Comparison of ENCODE assay signal across 23 cellular contexts in the genomic region with DNA sequence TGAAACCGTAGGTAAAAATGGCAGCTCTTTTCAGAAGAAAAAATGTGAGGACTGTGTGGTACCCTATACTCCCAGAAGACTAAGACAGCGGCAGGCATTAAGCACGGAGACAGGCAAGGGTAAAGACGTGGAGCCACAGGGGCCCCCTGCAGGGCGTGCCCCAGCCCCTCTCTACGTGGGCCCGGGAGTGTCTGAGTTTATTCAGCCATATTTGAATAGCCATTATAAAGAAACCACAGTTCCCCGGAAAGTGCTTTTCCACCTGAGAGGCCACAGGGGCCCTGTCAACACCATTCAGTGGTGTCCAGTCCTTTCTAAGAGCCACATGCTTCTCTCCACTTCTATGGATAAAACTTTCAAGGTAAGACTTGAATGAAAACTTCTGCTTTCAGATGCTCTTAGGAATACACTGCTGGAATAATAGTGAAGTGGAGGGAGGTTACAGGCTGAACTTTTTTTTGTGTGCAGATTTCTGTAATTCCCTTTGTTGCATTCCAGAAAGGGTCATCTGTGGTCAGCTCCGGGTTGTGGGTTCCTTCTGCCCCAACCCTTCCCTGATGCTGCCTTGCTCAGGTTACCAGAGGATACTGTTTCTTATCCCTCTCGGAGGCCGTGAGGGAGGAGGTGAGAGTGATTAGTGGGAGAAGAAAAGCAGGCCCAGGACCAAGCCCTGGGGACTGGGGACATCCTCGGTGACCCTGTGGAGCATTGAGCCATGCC. TPM values are rescaled to one million over a fixed set of nuclear protein-coding genes. Genes with fewer than 3 reads are reported as not detected.
DNase-seq lines count a peak whose midpoint lies in the region; ATAC-seq and TF ChIP-seq lines count a peak whose summit lies in the region.
"Had no signal": no experiment of that assay in that cellular context is flagged by ENCODE, and none has a peak within 500 bp of the region (broad histone marks: within the 10 kb centered on the region; RNA-seq: fewer than 3 reads in every experiment).

No MANE protein-coding gene starts in this region.

- no peak overlapping the region for H3K4me2 ChIP-seq in mesenchymal stem cell (ENCODE audit: low read length, poor library complexity, severe bottlenecking)

- H3K79me1 ChIP-seq in mesenchymal stem cell (replicated peaks; ENCODE audit: low read length, poor library complexity, severe bottlenecking): peaks cover 23% of the 10 kb centered on the region

- no peak overlapping the region for H3K14ac ChIP-seq in mesenchymal stem cell (ENCODE audit: low read length in 2 of 2)

- no peak overlapping the region for H2AFZ ChIP-seq in mesenchymal stem cell (ENCODE audit: low read depth, low read length)

- no peaks in the 10 kb centered on the region for H3K9me3 ChIP-seq in mesenchymal stem cell (ENCODE audit: control insufficient read depth, low read length)
- H3K9me3 ChIP-seq: sigmoid colon, suprapubic skin had no signal

- peak overlapping the region; percentile 54 for H3K4me3 Mint-ChIP-seq in type B pancreatic cell
- H3K4me3 Mint-ChIP-seq: natural killer cell treated with Interleukin-12 subunit alpha and Interleukin-12 subunit beta and Interleukin-15 and Interleukin-18, amount 100 ng/mL, for 72 hours; WTC11 had no signal

- no peak overlapping the region for H3K23ac ChIP-seq in mesenchymal stem cell (ENCODE audit: low read length in 2 of 2)

- peaks cover 15 to 22% of the 10 kb centered on the region in 2 experiments for H3K36me3 ChIP-seq in mesenchymal stem cell (ENCODE audit: control insufficient read depth in 1 of 2, insufficient read depth in 2 of 2, low read depth in 1 of 2, low read length in 2 of 2)

- H3K27me3 ChIP-seq in mesenchymal stem cell (ENCODE audit: control insufficient read depth in 1 of 2, insufficient read depth in 1 of 2, low read length in 2 of 2): no peaks in the 10 kb centered on the region
- H3K27me3 ChIP-seq: sigmoid colon, suprapubic skin had no signal

- no peak overlapping the region for H3K4ac ChIP-seq in mesenchymal stem cell (ENCODE audit: low read depth in 1 of 2, low read length in 2 of 2)

- H4K8ac ChIP-seq in mesenchymal stem cell (ENCODE audit: low read length): peak overlapping the region; percentile 12

- peaks cover 41% of the 10 kb centered on the region for H3K4me1 Mint-ChIP-seq in type B pancreatic cell (ENCODE audit: unreplicated experiment)

- no peak overlapping the region for H2BK15ac ChIP-seq in mesenchymal stem cell (ENCODE audit: low read depth, poor library complexity, severe bottlenecking)

- H3K18ac ChIP-seq in mesenchymal stem cell (ENCODE audit: low read depth in 1 of 2, low read length in 2 of 2): no peak overlapping the region

- H3K27me3 Mint-ChIP-seq in type B pancreatic cell: no peaks in the 10 kb centered on the region
- H3K27me3 Mint-ChIP-seq: natural killer cell treated with Interleukin-12 subunit alpha and Interleukin-12 subunit beta and Interleukin-15 and Interleukin-18, amount 100 ng/mL, for 72 hours had no signal

- no peak overlapping the region for H2BK12ac ChIP-seq in mesenchymal stem cell (ENCODE audit: low read length in 2 of 2)

- ATAC-seq in GM18867 (IDR thresholded peaks at IDR 0.05; ENCODE audit: unreplicated experiment): no peak
- ATAC-seq: left lobe of liver; natural killer cell treated with Interleukin-12 subunit alpha and Interleukin-12 subunit beta and Interleukin-15 and Interleukin-18, amount 100 ng/mL, for 72 hours; WTC11 had no signal

- peaks cover 32% of the 10 kb centered on the region for H3K4me1 ChIP-seq in mesenchymal stem cell (ENCODE audit: control insufficient read depth, insufficient read depth, low read depth, low read length)

- H3K27ac Mint-ChIP-seq in type B pancreatic cell: peak overlapping the region; percentile 76
- H3K27ac Mint-ChIP-seq: natural killer cell treated with Interleukin-12 subunit alpha and Interleukin-12 subunit beta and Interleukin-15 and Interleukin-18, amount 100 ng/mL, for 72 hours; WTC11 had no signal

- TF ChIP-seq CTCF in type B pancreatic cell (conservative IDR thresholded peaks at IDR 0.05): no peak

- WGBS in mesenchymal stem cell: 87% methylated on average over 12 of the region's 12 CpGs

- H4K91ac ChIP-seq in mesenchymal stem cell (ENCODE audit: low read length): no peak overlapping the region

- H3K36me3 Mint-ChIP-seq in type B pancreatic cell: no peaks in the 10 kb centered on the region
- H3K36me3 Mint-ChIP-seq: natural killer cell treated with Interleukin-12 subunit alpha and Interleukin-12 subunit beta and Interleukin-15 and Interleukin-18, amount 100 ng/mL, for 72 hours; WTC11 had no signal

- H2BK120ac ChIP-seq in mesenchymal stem cell (ENCODE audit: low read depth, low read length): no peak overlapping the region

- peak overlapping the region; percentile 4 for H3K27ac ChIP-seq in mesenchymal stem cell (ENCODE audit: low read length, poor library complexity, severe bottlenecking)
- H3K27ac ChIP-seq: sigmoid colon, suprapubic skin had no signal

- no peak overlapping the region for H2BK5ac ChIP-seq in mesenchymal stem cell (ENCODE audit: low read depth, low read length, poor library complexity, severe bottlenecking)

- no peak overlapping the region for H3K9ac ChIP-seq in mesenchymal stem cell (ENCODE audit: low read length)

- no peak overlapping the region for H3K4me3 ChIP-seq in mesenchymal stem cell (ENCODE audit: insufficient read depth in 1 of 2, low read depth in 1 of 2, low read length in 2 of 2)
- H3K4me3 ChIP-seq: sigmoid colon, suprapubic skin had no signal

- no peaks in the 10 kb centered on the region for H3K9me3 Mint-ChIP-seq in type B pancreatic cell
- H3K9me3 Mint-ChIP-seq: natural killer cell treated with Interleukin-12 subunit alpha and Interleukin-12 subunit beta and Interleukin-15 and Interleukin-18, amount 100 ng/mL, for 72 hours; WTC11 had no signal

- peak; percentile 32 to 57 for DNase-seq in NCI-H2081 (lab: John Stamatoyannopoulos, UW)
- DNase-seq in NCI-H2081 treated with DMSO at 0.1 percent for 48 hours (lab: John Stamatoyannopoulos, UW): no peak
- peak; percentile 44 for DNase-seq in amniotic epithelial cell (ENCODE audit: low read depth)
- no peak for DNase-seq in mesenchymal stem cell
- no peak for DNase-seq in type B pancreatic cell (ENCODE audit: extremely low spot score, unreplicated experiment)
- DNase-seq in NCI-H82 treated with DMSO at 0.1 percent for 48 hours (lab: John Stamatoyannopoulos, UW; ENCODE audit: unreplicated experiment): no peak
- DNase-seq in activated gamma-delta T cell treated with Interleukin-2 at 50 U/mL for 16 hours: no peak
- DNase-seq: 8988T; activated CD4-positive, alpha-beta T cell treated with anti-CD3 and anti-CD28 coated beads, Interleukin-2, amount 50 U/mL, for 48 hours; activated gamma-delta T cell; dermis blood vessel endothelial cell; DMS53; Kasumi-1; NCI-H1105; NCI-H524; sigmoid colon had no signal

- peak overlapping the region; percentile 79 for H2AK5ac ChIP-seq in mesenchymal stem cell (ENCODE audit: low read length, severe bottlenecking)

RNA-seq across cellular contexts. Expression of gene WDR25, which starts 5.3 kb away (rescaled TPM):
- polyA plus RNA-seq in mesenchymal stem cell (2013, experiment 1 of 2): 12.3 TPM
- polyA plus RNA-seq in mesenchymal stem cell (2013, experiment 2 of 2): 12.0 TPM
- total RNA-seq in type B pancreatic cell (ENCODE audit: low replicate concordance): 9.6 and 11.3 TPM in 2 replicates

RNA-seq across cellular contexts. Expression of gene SLC25A47, which starts 58.4 kb away (rescaled TPM):
- not detected for polyA plus RNA-seq in mesenchymal stem cell (2013, experiment 1 of 2)
- not detected for polyA plus RNA-seq in mesenchymal stem cell (2013, experiment 2 of 2)
- total RNA-seq in type B pancreatic cell (ENCODE audit: low replicate concordance): not detected in 2 replicates
- total RNA-seq: cardiac septum; dermis blood vessel endothelial cell; endothelial cell of umbilical vein; natural killer cell treated with Interleukin-12 subunit alpha and Interleukin-12 subunit beta and Interleukin-15 and Interleukin-18, amount 100 ng/mL, for 72 hours; sigmoid colon; WTC11 had no signal
- polyA plus RNA-seq: endothelial cell of umbilical vein had no signal

Comparison
In these comparisons a context has a peak if more than half of its experiments do, and no peak if none do; other contexts are left out.
1. DNase-seq: peak in NCI-H2081 (2 of 2) and amniotic epithelial cell (single experiment); none in NCI-H2081 treated with DMSO at 0.1 percent for 48 hours (single experiment), mesenchymal stem cell (single experiment), type B pancreatic cell (single experiment), NCI-H82 treated with DMSO at 0.1 percent for 48 hours (single experiment) and activated gamma-delta T cell treated with Interleukin-2 at 50 U/mL for 16 hours (single experiment).